1 cellular context compared by ENCODE assay signal in genomic region chr18:11981633-11982366, GRCh38.
A peak's percentile ranks its signal among the peaks of the same experiment; 100 is the strongest.
TF ChIP-seq lines count a peak whose summit lies in the region.

No MANE protein-coding gene starts in this region.

TF ChIP-seq in HepG2, 621 proteins besides CTCF, POLR2A, EP300 and RAD21 (continued from another document and continues in another):
- TF ChIP-seq THAP9 (CRISPR knock-in tag; IDR thresholded peaks at IDR 0.05; ENCODE audit: borderline replicate concordance) (peak; percentile 24; the same call in 1 of the 2 replicates), GFI1 (CRISPR knock-in tag; IDR thresholded peaks at IDR 0.05; ENCODE audit: borderline replicate concordance) (0 out of 2 replicates have a peak, but pooled peaks have one; percentile 16), ATF3 (CRISPR knock-in tag; IDR thresholded peaks at IDR 0.05) (no peak; the same call in 1 of the 2 replicates), ZNF282 (IDR thresholded peaks at IDR 0.05; ENCODE audit: partially characterized antibody) (no peak), REST (IDR thresholded peaks at IDR 0.05; ENCODE audit: borderline replicate concordance in 1 of 2, low read depth in 1 of 2, low read length in 2 of 2) (no peak), ARID5B (CRISPR knock-in tag; IDR thresholded peaks at IDR 0.05) (no peak), MATR3 (CRISPR knock-in tag; IDR thresholded peaks at IDR 0.05) (no peak), ZFX (CRISPR knock-in tag; IDR thresholded peaks at IDR 0.05; ENCODE audit: low read depth) (peak; percentile 35; the same call in 1 of the 2 replicates), ZNF781 (CRISPR knock-in tag; IDR thresholded peaks at IDR 0.05; ENCODE audit: borderline replicate concordance, not compliant biosample characterization) (no peak), KLF16 (CRISPR knock-in tag; IDR thresholded peaks at IDR 0.05) (0 out of 4 replicates have a peak, but pooled peaks of 1 of the 2 experiments have one; percentile 25), BORCS8-MEF2B (CRISPR knock-in tag; IDR thresholded peaks at IDR 0.05) (no peak), PHF8 (CRISPR knock-in tag; IDR thresholded peaks at IDR 0.05) (0 out of 2 replicates have a peak, but pooled peaks have one; percentile 15), MEIS2 (CRISPR knock-in tag; IDR thresholded peaks at IDR 0.05) (peak; percentile 17; the same call in 1 of the 2 replicates), ZNF136 (CRISPR knock-in tag; IDR thresholded peaks at IDR 0.05; ENCODE audit: low read depth) (no peak), NR2F2 (IDR thresholded peaks at IDR 0.05; ENCODE audit: borderline replicate concordance, low read depth) (peak; percentile 49; the same call in 1 of the 2 replicates), ZNF513 (CRISPR knock-in tag; conservative IDR thresholded peaks at IDR 0.05) (peak; percentile 53; the same call in 1 of the 2 replicates), ZXDC (CRISPR knock-in tag; IDR thresholded peaks at IDR 0.05) (peak; percentile 16; the same call in 1 of the 2 replicates), HINFP (CRISPR knock-in tag; IDR thresholded peaks at IDR 0.05; ENCODE audit: low read depth) (no peak), SOX6 (IDR thresholded peaks at IDR 0.05) (no peak), SOX6 (CRISPR knock-in tag; IDR thresholded peaks at IDR 0.05) (peak; percentile 44; the same call in 1 of the 2 replicates), NBN (conservative IDR thresholded peaks at IDR 0.05) (no peak), JARID2 (CRISPR knock-in tag; IDR thresholded peaks at IDR 0.05; ENCODE audit: insufficient replicate concordance) (no peak), CSRNP1 (CRISPR knock-in tag; IDR thresholded peaks at IDR 0.05) (no peak), PITX1 (CRISPR knock-in tag; IDR thresholded peaks at IDR 0.05) (no peak)
